ENCODE assay signal across 9 cellular contexts in genomic region chr4:18559492-18559891, GRCh38.
"Had no signal": no experiment of that assay in that cellular context is flagged by ENCODE, and none has a peak within 500 bp of the region (broad histone marks: within the 10 kb centered on the region; RNA-seq: fewer than 3 reads in every experiment).

No MANE protein-coding gene starts in this region.

- ATAC-seq: K562 had no signal

- H3K4me3 ChIP-seq: K562 had no signal

- DNase-seq: IMR-90, Karpas-422, Kasumi-1, KBM-7, KG1 had no signal

- FAIRE-seq: HTR-8/SVneo, K562 had no signal

- H3K9ac ChIP-seq: KMS-11 had no signal

- H3K27ac ChIP-seq: HL-60, KMS-11 had no signal

- H3K4me2 ChIP-seq: KMS-11 had no signal
